In the genomic region with DNA sequence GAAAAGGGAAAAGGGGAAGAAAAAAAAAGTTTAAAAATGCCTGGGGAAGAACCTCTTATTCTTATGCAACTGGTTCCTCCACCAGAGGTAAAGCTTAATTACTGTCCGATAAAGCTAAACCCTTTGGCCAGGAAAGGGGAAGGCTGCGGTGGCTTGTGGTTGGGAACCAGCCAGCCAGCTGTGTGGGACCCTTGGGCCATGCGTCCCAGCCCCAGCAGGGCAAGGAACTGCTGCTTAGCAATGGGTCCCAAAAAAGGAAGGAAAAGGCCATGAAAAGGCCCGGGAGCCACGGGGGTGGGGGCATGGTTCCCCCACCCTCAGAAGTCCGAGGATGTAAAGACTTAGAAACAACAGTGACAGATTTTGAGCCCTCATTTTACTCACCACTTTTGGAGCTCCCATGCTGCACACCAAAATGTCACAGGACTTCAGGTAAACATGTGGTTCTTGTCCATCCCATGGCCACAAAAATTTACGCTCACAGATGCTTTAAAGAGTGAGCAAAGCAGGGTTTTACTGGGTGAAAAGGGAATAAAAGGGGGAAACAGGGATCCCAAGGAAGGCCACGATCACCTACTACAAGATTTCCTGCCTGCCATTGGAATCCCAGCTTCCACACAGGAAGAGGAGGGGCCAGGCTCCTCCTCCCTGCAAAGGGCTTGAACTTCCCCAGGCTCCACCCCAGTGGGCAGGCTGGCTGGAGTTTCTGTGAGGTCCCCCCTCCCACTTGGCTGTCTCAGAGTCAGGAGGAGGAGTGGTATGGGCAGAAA, we compare ENCODE assay signal across 1 cellular context.
A peak's percentile ranks its signal among the peaks of the same experiment; 100 is the strongest.
TF ChIP-seq lines count a peak whose summit lies in the region.

No MANE protein-coding gene starts in this region.

TF ChIP-seq in HEK293, 187 proteins besides CTCF, POLR2A, EP300 and RAD21 (continued from another document):
- TF ChIP-seq ZNF560 (tag by site-specific recombination; IDR thresholded peaks at IDR 0.05; ENCODE audit: borderline replicate concordance): no peak
- TF ChIP-seq KLF16 (tag by site-specific recombination; IDR thresholded peaks at IDR 0.05): no peak
- no peak for TF ChIP-seq ZNF701 (tag by site-specific recombination; IDR thresholded peaks at IDR 0.05)
- TF ChIP-seq ZNF114 (tag by site-specific recombination; IDR thresholded peaks at IDR 0.05): no peak
- TF ChIP-seq ZNF16 (tag by site-specific recombination; IDR thresholded peaks at IDR 0.05; ENCODE audit: low read depth): no peak
- no peak for TF ChIP-seq ZNF785 (tag by site-specific recombination; IDR thresholded peaks at IDR 0.05)
- TF ChIP-seq ZNF501 (tag by site-specific recombination; IDR thresholded peaks at IDR 0.05): no peak
- TF ChIP-seq, protein P1, sequence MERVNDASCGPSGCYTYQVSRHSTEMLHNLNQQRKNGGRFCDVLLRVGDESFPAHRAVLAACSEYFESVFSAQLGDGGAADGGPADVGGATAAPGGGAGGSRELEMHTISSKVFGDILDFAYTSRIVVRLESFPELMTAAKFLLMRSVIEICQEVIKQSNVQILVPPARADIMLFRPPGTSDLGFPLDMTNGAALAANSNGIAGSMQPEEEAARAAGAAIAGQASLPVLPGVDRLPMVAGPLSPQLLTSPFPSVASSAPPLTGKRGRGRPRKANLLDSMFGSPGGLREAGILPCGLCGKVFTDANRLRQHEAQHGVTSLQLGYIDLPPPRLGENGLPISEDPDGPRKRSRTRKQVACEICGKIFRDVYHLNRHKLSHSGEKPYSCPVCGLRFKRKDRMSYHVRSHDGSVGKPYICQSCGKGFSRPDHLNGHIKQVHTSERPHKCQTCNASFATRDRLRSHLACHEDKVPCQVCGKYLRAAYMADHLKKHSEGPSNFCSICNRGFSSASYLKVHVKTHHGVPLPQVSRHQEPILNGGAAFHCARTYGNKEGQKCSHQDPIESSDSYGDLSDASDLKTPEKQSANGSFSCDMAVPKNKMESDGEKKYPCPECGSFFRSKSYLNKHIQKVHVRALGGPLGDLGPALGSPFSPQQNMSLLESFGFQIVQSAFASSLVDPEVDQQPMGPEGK (tag by site-specific recombination; IDR thresholded peaks at IDR 0.05): 0 out of 2 replicates have a peak, but pooled peaks have one; percentile 17
